8 cellular contexts compared by ENCODE assay signal in genomic region chr7:134458806-134459698, GRCh38. TPM values are rescaled to one million over a fixed set of nuclear protein-coding genes. Genes with fewer than 3 reads are reported as not detected.
DNase-seq lines count a peak whose midpoint lies in the region; ATAC-seq and TF ChIP-seq lines count a peak whose summit lies in the region.

AKR1B1 (minus strand) TSS chr7:134459100; CDS start chr7:134459062, 38 bp downstream.

- H3K27me3 ChIP-seq in DND-41 (ENCODE audit: insufficient read depth, low read length, poor library complexity) (no peaks in the 10 kb centered on the region), Karpas-422 (ENCODE audit: low read length) (no peaks in the 10 kb centered on the region; the same call in 1 of the 2 replicates), neuron (ENCODE audit: insufficient read depth, low read length) (no peaks in the 10 kb centered on the region)

- H3K4me3 ChIP-seq in DND-41 (ENCODE audit: low read depth in 1 of 2, low read length in 2 of 2) = peak within 1 kb of the TSS; percentile 64 to 85
- H3K4me3 ChIP-seq in Karpas-422 (ENCODE audit: low read length) = peak within 1 kb of the TSS; percentile 93
- H3K4me3 ChIP-seq in neuron (ENCODE audit: low read length) = peak within 1 kb of the TSS; percentile 96

- peak within 1 kb of the TSS; percentile 87 for H2AFZ ChIP-seq in DND-41 (ENCODE audit: low read depth, low read length)
- peak within 1 kb of the TSS; percentile 97 for H2AFZ ChIP-seq in Karpas-422 (ENCODE audit: low read length)
- peak within 1 kb of the TSS; percentile 94 for H2AFZ ChIP-seq in neuron (ENCODE audit: low read depth, low read length)

- H3K27ac ChIP-seq in DND-41 (ENCODE audit: low read length) (peak within 1 kb of the TSS; percentile 64), Karpas-422 (ENCODE audit: low read length) (peak within 1 kb of the TSS; percentile 20; the same call in 1 of the 2 replicates)

- H3K79me2 ChIP-seq in DND-41 (ENCODE audit: insufficient read depth, low read length) (peaks cover 23% of the 10 kb centered on the region), Karpas-422 (ENCODE audit: low read length) (peaks cover 44% of the 10 kb centered on the region)

- TF ChIP-seq CTCF in DND-41 (IDR thresholded peaks at IDR 0.05; ENCODE audit: borderline replicate concordance, extremely low read depth, low read length, poor library complexity, severe bottlenecking) (peak; percentile 76), subcutaneous adipose tissue (IDR thresholded peaks at IDR 0.05; ENCODE audit: low read depth) (no peak)

- DNase-seq in DND-41 (peak; percentile 90), Karpas-422 (peak; percentile 97), foreskin melanocyte (peak; percentile 89)
- peak; percentile 58 to 80 (median 70) for DNase-seq in activated naive CD4-positive, alpha-beta T cell (lab: John Stamatoyannopoulos, UW)

- H3K36me3 ChIP-seq in DND-41 (ENCODE audit: insufficient read depth, low read length) (peaks cover 12% of the 10 kb centered on the region; the same call in 1 of the 2 replicates), Karpas-422 (ENCODE audit: insufficient read depth, low read length) (no peaks in the 10 kb centered on the region), neuron (ENCODE audit: insufficient read depth, low read length) (peaks cover 2% of the 10 kb centered on the region)

- H3K4me2 ChIP-seq in DND-41 (ENCODE audit: insufficient read depth, low read length) (peak within 1 kb of the TSS; percentile 92), Karpas-422 (ENCODE audit: low read depth, low read length, poor library complexity, severe bottlenecking) (peak within 1 kb of the TSS; percentile 77)

- no peaks in the 10 kb centered on the region for H3K9me2 ChIP-seq in Karpas-422 (replicated peaks; ENCODE audit: insufficient read depth, low read length)

- H4K20me1 ChIP-seq in DND-41 (ENCODE audit: insufficient read depth, low read length) = peaks cover 3% of the 10 kb centered on the region; the same call in 1 of the 2 replicates
- H4K20me1 ChIP-seq in Karpas-422 (ENCODE audit: insufficient read depth, low read depth, low read length) = no peaks in the 10 kb centered on the region

- peak; percentile 92 for ATAC-seq in DND-41 (ENCODE audit: insufficient read depth, low read depth)
- peak; percentile 94 for ATAC-seq in GM21737 (IDR thresholded peaks at IDR 0.05; ENCODE audit: unreplicated experiment)

- peaks cover 42% of the 10 kb centered on the region for H3K4me1 ChIP-seq in DND-41 (ENCODE audit: insufficient read depth, low read length)
- peaks cover 17% of the 10 kb centered on the region for H3K4me1 ChIP-seq in Karpas-422 (ENCODE audit: low read length)
- peaks cover 5% of the 10 kb centered on the region for H3K4me1 ChIP-seq in neuron (ENCODE audit: insufficient read depth, low read length)

- peak; percentile 79 for TF ChIP-seq POLR2A in Raji (IDR thresholded peaks at IDR 0.05; ENCODE audit: insufficient read depth, low read depth, low read length)

- H3K9me3 ChIP-seq in DND-41 (ENCODE audit: insufficient read depth, low read length, severe bottlenecking) (peaks cover 11% of the 10 kb centered on the region), Karpas-422 (ENCODE audit: low read length) (peaks cover 7% of the 10 kb centered on the region), neuron (ENCODE audit: low read length) (peaks cover 4% of the 10 kb centered on the region)

- H3K9ac ChIP-seq in DND-41 (ENCODE audit: low read depth, low read length) (peak within 1 kb of the TSS; percentile 73), Karpas-422 (ENCODE audit: low read length) (peak within 1 kb of the TSS; percentile 91)

RNA-seq across cellular contexts. Expression of gene AKR1B1, which starts in this region (rescaled TPM):
- 58.4 and 96.2 TPM in 2 replicates for total RNA-seq in Karpas-422 (2014; rRNA removed; shearing (Covaris generic); ENCODE audit: low replicate concordance)
- 100 to 1,000 TPM in 3 of 4 donors, 10 to 100 TPM in 1; 90.4 to 147 (median 123) TPM for total RNA-seq in subcutaneous adipose tissue

Comparison
In these comparisons a context has a peak if more than half of its experiments do, and no peak if none do; other contexts are left out.
1. Peak in every context shown above with its lines: DNase-seq, ATAC-seq, H3K4me3 ChIP-seq and H3K27ac ChIP-seq.